Comparison of ENCODE assay signal across 1 cellular context in the genomic region with DNA sequence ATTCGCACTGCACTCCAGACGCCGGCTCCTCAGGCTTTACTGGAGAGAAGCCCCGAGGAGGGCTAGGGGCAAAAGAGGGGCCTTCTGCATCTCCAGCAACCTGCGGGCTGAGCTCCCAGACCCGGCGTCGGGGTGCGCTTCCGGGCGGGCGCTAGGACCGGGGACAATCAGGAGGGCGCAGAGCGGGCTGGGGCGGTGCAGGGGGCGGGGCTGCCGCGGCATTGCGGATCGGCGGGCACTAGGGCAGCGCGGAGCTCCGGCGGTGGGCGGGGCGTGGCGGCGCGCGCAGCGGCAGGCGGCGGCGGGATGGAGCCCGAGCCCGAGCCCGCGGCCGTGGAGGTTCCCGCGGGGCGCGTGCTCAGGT.
TF ChIP-seq lines count a peak whose summit lies in the region.

A gene (plus strand): TSS at position 274 of the 364 bp plus-strand sequence. CDS start 33 bp downstream, at position 307.

TF ChIP-seq in WTC11, 78 proteins besides CTCF, POLR2A, EP300 and RAD21 (continued from another document):
- TF ChIP-seq, protein P1, sequence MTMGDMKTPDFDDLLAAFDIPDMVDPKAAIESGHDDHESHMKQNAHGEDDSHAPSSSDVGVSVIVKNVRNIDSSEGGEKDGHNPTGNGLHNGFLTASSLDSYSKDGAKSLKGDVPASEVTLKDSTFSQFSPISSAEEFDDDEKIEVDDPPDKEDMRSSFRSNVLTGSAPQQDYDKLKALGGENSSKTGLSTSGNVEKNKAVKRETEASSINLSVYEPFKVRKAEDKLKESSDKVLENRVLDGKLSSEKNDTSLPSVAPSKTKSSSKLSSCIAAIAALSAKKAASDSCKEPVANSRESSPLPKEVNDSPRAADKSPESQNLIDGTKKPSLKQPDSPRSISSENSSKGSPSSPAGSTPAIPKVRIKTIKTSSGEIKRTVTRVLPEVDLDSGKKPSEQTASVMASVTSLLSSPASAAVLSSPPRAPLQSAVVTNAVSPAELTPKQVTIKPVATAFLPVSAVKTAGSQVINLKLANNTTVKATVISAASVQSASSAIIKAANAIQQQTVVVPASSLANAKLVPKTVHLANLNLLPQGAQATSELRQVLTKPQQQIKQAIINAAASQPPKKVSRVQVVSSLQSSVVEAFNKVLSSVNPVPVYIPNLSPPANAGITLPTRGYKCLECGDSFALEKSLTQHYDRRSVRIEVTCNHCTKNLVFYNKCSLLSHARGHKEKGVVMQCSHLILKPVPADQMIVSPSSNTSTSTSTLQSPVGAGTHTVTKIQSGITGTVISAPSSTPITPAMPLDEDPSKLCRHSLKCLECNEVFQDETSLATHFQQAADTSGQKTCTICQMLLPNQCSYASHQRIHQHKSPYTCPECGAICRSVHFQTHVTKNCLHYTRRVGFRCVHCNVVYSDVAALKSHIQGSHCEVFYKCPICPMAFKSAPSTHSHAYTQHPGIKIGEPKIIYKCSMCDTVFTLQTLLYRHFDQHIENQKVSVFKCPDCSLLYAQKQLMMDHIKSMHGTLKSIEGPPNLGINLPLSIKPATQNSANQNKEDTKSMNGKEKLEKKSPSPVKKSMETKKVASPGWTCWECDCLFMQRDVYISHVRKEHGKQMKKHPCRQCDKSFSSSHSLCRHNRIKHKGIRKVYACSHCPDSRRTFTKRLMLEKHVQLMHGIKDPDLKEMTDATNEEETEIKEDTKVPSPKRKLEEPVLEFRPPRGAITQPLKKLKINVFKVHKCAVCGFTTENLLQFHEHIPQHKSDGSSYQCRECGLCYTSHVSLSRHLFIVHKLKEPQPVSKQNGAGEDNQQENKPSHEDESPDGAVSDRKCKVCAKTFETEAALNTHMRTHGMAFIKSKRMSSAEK (CRISPR knock-in tag; IDR thresholded peaks at IDR 0.05; ENCODE audit: borderline replicate concordance): no peak
- TF ChIP-seq, protein P2, sequence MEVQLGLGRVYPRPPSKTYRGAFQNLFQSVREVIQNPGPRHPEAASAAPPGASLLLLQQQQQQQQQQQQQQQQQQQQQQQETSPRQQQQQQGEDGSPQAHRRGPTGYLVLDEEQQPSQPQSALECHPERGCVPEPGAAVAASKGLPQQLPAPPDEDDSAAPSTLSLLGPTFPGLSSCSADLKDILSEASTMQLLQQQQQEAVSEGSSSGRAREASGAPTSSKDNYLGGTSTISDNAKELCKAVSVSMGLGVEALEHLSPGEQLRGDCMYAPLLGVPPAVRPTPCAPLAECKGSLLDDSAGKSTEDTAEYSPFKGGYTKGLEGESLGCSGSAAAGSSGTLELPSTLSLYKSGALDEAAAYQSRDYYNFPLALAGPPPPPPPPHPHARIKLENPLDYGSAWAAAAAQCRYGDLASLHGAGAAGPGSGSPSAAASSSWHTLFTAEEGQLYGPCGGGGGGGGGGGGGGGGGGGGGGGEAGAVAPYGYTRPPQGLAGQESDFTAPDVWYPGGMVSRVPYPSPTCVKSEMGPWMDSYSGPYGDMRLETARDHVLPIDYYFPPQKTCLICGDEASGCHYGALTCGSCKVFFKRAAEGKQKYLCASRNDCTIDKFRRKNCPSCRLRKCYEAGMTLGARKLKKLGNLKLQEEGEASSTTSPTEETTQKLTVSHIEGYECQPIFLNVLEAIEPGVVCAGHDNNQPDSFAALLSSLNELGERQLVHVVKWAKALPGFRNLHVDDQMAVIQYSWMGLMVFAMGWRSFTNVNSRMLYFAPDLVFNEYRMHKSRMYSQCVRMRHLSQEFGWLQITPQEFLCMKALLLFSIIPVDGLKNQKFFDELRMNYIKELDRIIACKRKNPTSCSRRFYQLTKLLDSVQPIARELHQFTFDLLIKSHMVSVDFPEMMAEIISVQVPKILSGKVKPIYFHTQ (CRISPR knock-in tag; IDR thresholded peaks at IDR 0.05): no peak
- TF ChIP-seq, protein P3, sequence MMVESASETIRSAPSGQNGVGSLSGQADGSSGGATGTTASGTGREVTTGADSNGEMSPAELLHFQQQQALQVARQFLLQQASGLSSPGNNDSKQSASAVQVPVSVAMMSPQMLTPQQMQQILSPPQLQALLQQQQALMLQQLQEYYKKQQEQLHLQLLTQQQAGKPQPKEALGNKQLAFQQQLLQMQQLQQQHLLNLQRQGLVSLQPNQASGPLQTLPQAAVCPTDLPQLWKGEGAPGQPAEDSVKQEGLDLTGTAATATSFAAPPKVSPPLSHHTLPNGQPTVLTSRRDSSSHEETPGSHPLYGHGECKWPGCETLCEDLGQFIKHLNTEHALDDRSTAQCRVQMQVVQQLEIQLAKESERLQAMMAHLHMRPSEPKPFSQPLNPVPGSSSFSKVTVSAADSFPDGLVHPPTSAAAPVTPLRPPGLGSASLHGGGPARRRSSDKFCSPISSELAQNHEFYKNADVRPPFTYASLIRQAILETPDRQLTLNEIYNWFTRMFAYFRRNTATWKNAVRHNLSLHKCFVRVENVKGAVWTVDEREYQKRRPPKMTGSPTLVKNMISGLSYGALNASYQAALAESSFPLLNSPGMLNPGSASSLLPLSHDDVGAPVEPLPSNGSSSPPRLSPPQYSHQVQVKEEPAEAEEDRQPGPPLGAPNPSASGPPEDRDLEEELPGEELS (CRISPR knock-in tag; IDR thresholded peaks at IDR 0.05): peak; percentile 24; the same call in 1 of the 2 replicates
- TF ChIP-seq, protein P4, sequence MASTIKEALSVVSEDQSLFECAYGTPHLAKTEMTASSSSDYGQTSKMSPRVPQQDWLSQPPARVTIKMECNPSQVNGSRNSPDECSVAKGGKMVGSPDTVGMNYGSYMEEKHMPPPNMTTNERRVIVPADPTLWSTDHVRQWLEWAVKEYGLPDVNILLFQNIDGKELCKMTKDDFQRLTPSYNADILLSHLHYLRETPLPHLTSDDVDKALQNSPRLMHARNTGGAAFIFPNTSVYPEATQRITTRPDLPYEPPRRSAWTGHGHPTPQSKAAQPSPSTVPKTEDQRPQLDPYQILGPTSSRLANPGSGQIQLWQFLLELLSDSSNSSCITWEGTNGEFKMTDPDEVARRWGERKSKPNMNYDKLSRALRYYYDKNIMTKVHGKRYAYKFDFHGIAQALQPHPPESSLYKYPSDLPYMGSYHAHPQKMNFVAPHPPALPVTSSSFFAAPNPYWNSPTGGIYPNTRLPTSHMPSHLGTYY (CRISPR knock-in tag; IDR thresholded peaks at IDR 0.05): no peak
- TF ChIP-seq, protein P5, sequence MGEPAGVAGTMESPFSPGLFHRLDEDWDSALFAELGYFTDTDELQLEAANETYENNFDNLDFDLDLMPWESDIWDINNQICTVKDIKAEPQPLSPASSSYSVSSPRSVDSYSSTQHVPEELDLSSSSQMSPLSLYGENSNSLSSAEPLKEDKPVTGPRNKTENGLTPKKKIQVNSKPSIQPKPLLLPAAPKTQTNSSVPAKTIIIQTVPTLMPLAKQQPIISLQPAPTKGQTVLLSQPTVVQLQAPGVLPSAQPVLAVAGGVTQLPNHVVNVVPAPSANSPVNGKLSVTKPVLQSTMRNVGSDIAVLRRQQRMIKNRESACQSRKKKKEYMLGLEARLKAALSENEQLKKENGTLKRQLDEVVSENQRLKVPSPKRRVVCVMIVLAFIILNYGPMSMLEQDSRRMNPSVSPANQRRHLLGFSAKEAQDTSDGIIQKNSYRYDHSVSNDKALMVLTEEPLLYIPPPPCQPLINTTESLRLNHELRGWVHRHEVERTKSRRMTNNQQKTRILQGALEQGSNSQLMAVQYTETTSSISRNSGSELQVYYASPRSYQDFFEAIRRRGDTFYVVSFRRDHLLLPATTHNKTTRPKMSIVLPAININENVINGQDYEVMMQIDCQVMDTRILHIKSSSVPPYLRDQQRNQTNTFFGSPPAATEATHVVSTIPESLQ (CRISPR knock-in tag; IDR thresholded peaks at IDR 0.05): no peak
- TF ChIP-seq SOX15 (CRISPR knock-in tag; IDR thresholded peaks at IDR 0.05): no peak
